In genomic region chr5:151739395-151739794, GRCh38 we compare ENCODE assay signal across 1 cellular context.
TF ChIP-seq lines count a peak whose summit lies in the region.

No MANE protein-coding gene starts in this region.

TF ChIP-seq in H1, 55 proteins besides CTCF, POLR2A, EP300 and RAD21:
- no peak for TF ChIP-seq RNF2 (IDR thresholded peaks at IDR 0.05; ENCODE audit: borderline replicate concordance, low read depth, low read length, missing control alignments, poor library complexity, severe bottlenecking)
- TF ChIP-seq KDM1A (IDR thresholded peaks at IDR 0.05; ENCODE audit: borderline replicate concordance, low read length): no peak
- TF ChIP-seq SRF (IDR thresholded peaks at IDR 0.05; ENCODE audit: low read depth, low read length): no peak
- TF ChIP-seq NRF1 (IDR thresholded peaks at IDR 0.05; ENCODE audit: low read depth, low read length): no peak
- no peak for TF ChIP-seq TBP (IDR thresholded peaks at IDR 0.05; ENCODE audit: low read depth, low read length)
- no peak for TF ChIP-seq HDAC6 (IDR thresholded peaks at IDR 0.05; ENCODE audit: low read depth, low read length)
- TF ChIP-seq SP1 (IDR thresholded peaks at IDR 0.05; ENCODE audit: low read depth, low read length): no peak
- TF ChIP-seq EGR1 (IDR thresholded peaks at IDR 0.05; ENCODE audit: borderline replicate concordance, low read depth, low read length): no peak
- TF ChIP-seq CHD1 (IDR thresholded peaks at IDR 0.05; ENCODE audit: low read depth, low read length): no peak
- no peak for TF ChIP-seq ZNF274 (IDR thresholded peaks at IDR 0.05; ENCODE audit: borderline replicate concordance, extremely low read depth, low read length)
- no peak for TF ChIP-seq BCL11A (IDR thresholded peaks at IDR 0.05; ENCODE audit: low read depth in 2 of 2, low read length in 2 of 2)
- TF ChIP-seq MAX (IDR thresholded peaks at IDR 0.05): no peak
- no peak for TF ChIP-seq SP4 (IDR thresholded peaks at IDR 0.05; ENCODE audit: low read length)
- TF ChIP-seq ATF3 (IDR thresholded peaks at IDR 0.05; ENCODE audit: insufficient read depth, low read depth, low read length): no peak
- TF ChIP-seq RFX5 (IDR thresholded peaks at IDR 0.05; ENCODE audit: borderline replicate concordance, low read depth, low read length): no peak
TF ChIP-seq in H1: peak in this region for 0.
